ENCODE assay signal across 27 cellular contexts in the genomic region with DNA sequence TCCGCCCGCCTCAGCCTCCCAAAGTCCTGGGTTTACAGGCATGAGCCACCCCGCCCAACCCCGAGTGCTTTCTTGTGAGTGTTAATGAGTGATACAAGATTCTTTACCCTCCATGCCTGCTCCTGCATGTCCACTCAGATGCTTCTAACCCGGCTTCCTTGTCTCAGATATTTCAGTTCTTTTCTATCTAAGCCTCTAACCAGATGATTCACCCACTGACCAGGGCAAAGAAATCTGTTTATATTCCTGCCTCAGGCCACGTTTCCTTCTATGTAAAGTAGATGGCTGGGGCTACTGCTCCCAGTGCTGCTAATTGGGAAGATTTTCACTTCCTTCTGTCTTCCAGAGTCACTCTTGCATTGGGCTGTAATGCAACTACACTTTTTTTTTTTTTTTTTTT.
"Had no signal": no experiment of that assay in that cellular context is flagged by ENCODE, and none has a peak within 500 bp of the region (broad histone marks: within the 10 kb centered on the region; RNA-seq: fewer than 3 reads in every experiment).

No MANE protein-coding gene starts in this region.

- H3K27me3 ChIP-seq: adrenal gland, brain microvascular endothelial cell, suprapubic skin, tibial artery had no signal

- H3K4me1 ChIP-seq: adrenal gland, lower lobe of right lung, suprapubic skin had no signal

- H3K36me3 Mint-ChIP-seq: activated naive CD8-positive, alpha-beta T cell treated with anti-CD3 and anti-CD28 coated beads for 36 hours; immature natural killer cell; stimulated activated naive B cell treated with anti-CD40 and anti-IgM and Interleukin-4, amounts not matched to agents 10 μg/mL and 1 μg/mL and 100 μg/mL, for 72 hours had no signal

- H3K27ac ChIP-seq: adrenal gland, brain microvascular endothelial cell, lower lobe of right lung, suprapubic skin, tibial artery, VCaP had no signal

- H3K4me3 Mint-ChIP-seq: activated naive CD8-positive, alpha-beta T cell treated with anti-CD3 and anti-CD28 coated beads for 36 hours; immature natural killer cell; natural killer cell treated with Interleukin-12 subunit alpha and Interleukin-12 subunit beta and Interleukin-15 and Interleukin-18, amount 100 ng/mL, for 72 hours; stimulated activated naive B cell treated with anti-CD40 and anti-IgM and Interleukin-4, amounts not matched to agents 10 μg/mL and 1 μg/mL and 100 μg/mL, for 72 hours; T-helper 1 cell treated with Interleukin-12 subunit alpha and Interleukin-12 subunit beta and Interleukin-4 antibody, amounts not matched to agents 30 μg/mL and 1 μg/mL, for 36 hours had no signal

- H3K27ac Mint-ChIP-seq: activated naive CD8-positive, alpha-beta T cell treated with anti-CD3 and anti-CD28 coated beads for 36 hours; immature natural killer cell; natural killer cell treated with Interleukin-12 subunit alpha and Interleukin-12 subunit beta and Interleukin-15 and Interleukin-18, amount 100 ng/mL, for 72 hours; stimulated activated naive B cell treated with anti-CD40 and anti-IgM and Interleukin-4, amounts not matched to agents 10 μg/mL and 1 μg/mL and 100 μg/mL, for 72 hours; T-helper 1 cell treated with Interleukin-12 subunit alpha and Interleukin-12 subunit beta and Interleukin-4 antibody, amounts not matched to agents 30 μg/mL and 1 μg/mL, for 36 hours had no signal

- H3K4me3 ChIP-seq: adrenal gland, lower lobe of right lung, suprapubic skin, tibial artery had no signal

- DNase-seq: activated CD4-positive, alpha-beta T cell treated with anti-CD3 and anti-CD28 coated beads for 4 hours; activated CD4-positive, alpha-beta T cell treated with anti-CD3 and anti-CD28 coated beads, Interleukin-2, amount 50 U/mL, for 4 hours; activated effector memory CD4-positive, alpha-beta T cell treated with Interleukin-2 at 50 U/mL for 16 hours; activated naive CD4-positive, alpha-beta T cell treated with Interleukin-2 at 50 U/mL for 16 hours; activated naive CD8-positive, alpha-beta T cell treated with anti-CD3 and anti-CD28 coated beads for 36 hours; adrenal gland; brain microvascular endothelial cell; central memory CD4-positive, alpha-beta T cell; dermis blood vessel endothelial cell; effector CD4-positive, alpha-beta T cell; head of caudate nucleus; hypothalamus; immature natural killer cell; lower lobe of right lung; mesendoderm; posterior cingulate gyrus; right cardiac atrium; stimulated activated CD4-positive, alpha-beta T cell treated with anti-CD3 and anti-CD28 coated beads, Interleukin-15, amount 100 ng/mL, for 24 hours; stimulated activated CD4-positive, alpha-beta T cell treated with anti-CD3 and anti-CD28 coated beads, Interleukin-2, amount 100 ng/mL, for 24 hours; stimulated activated naive B cell treated with anti-CD40 and anti-IgM and Interleukin-4, amounts not matched to agents 10 μg/mL and 1 μg/mL and 100 μg/mL, for 72 hours; T-helper 9 cell; tibial artery had no signal

- H3K9me3 ChIP-seq: adrenal gland, lower lobe of right lung, suprapubic skin, tibial artery had no signal

- H3K27me3 Mint-ChIP-seq: activated naive CD8-positive, alpha-beta T cell treated with anti-CD3 and anti-CD28 coated beads for 36 hours; natural killer cell treated with Interleukin-12 subunit alpha and Interleukin-12 subunit beta and Interleukin-15 and Interleukin-18, amount 100 ng/mL, for 72 hours had no signal

- H3K36me3 ChIP-seq: adrenal gland, brain microvascular endothelial cell, lower lobe of right lung, suprapubic skin, tibial artery had no signal

- H3K4me1 Mint-ChIP-seq: activated naive CD8-positive, alpha-beta T cell treated with anti-CD3 and anti-CD28 coated beads for 36 hours; immature natural killer cell; stimulated activated naive B cell treated with anti-CD40 and anti-IgM and Interleukin-4, amounts not matched to agents 10 μg/mL and 1 μg/mL and 100 μg/mL, for 72 hours had no signal

- ATAC-seq: left lobe of liver; lower lobe of right lung; natural killer cell treated with Interleukin-12 subunit alpha and Interleukin-12 subunit beta and Interleukin-15 and Interleukin-18, amount 100 ng/mL, for 72 hours; right cardiac atrium; stimulated activated naive B cell treated with anti-CD40 and anti-IgM and Interleukin-4, amounts not matched to agents 10 μg/mL and 1 μg/mL and 100 μg/mL, for 72 hours had no signal

- H3K9me3 Mint-ChIP-seq: natural killer cell treated with Interleukin-12 subunit alpha and Interleukin-12 subunit beta and Interleukin-15 and Interleukin-18, amount 100 ng/mL, for 72 hours had no signal
